Comparison of ENCODE assay signal across 6 cellular contexts in genomic region chr5:139393497-139394122, GRCh38. TPM values are rescaled to one million over a fixed set of nuclear protein-coding genes. Genes with fewer than 3 reads are reported as not detected.
DNase-seq lines count a peak whose midpoint lies in the region; ATAC-seq lines count a peak whose summit lies in the region.

No MANE protein-coding gene starts in this region.

- peak overlapping the region; percentile 96 to 98 (median 98) for H3K9ac ChIP-seq in skeletal muscle tissue (ENCODE audit: low read depth in 1 of 3, low read length in 3 of 3)

- peak overlapping the region; percentile 78 to 89 for H3K27ac Mint-ChIP-seq in effector memory CD8-positive, alpha-beta T cell

- peaks cover 34 to 39% of the 10 kb centered on the region in 2 donors for H3K4me1 Mint-ChIP-seq in effector memory CD8-positive, alpha-beta T cell (ENCODE audit: low read depth in 2 of 2)

- peak overlapping the region; percentile 92 to 93 for H3K4me3 Mint-ChIP-seq in effector memory CD8-positive, alpha-beta T cell

- H3K4me3 ChIP-seq in skeletal muscle tissue (ENCODE audit: low read length in 3 of 3): peak overlapping the region; percentile 73 to 92 (median 81)

- ATAC-seq in effector memory CD8-positive, alpha-beta T cell (replicated peaks): no peak

- H3K9me3 Mint-ChIP-seq in effector memory CD8-positive, alpha-beta T cell: no peaks in the 10 kb centered on the region

- H3K4me1 ChIP-seq in skeletal muscle tissue (ENCODE audit: control insufficient read depth in 3 of 3, insufficient read depth in 3 of 3, low read length in 3 of 3): peaks cover 57 to 74% (median 65%) of the 10 kb centered on the region in 3 donors

- no peaks in the 10 kb centered on the region for H3K27me3 ChIP-seq in skeletal muscle tissue (ENCODE audit: control insufficient read depth in 3 of 3, insufficient read depth in 3 of 3, low read length in 3 of 3)

- H3K36me3 Mint-ChIP-seq in effector memory CD8-positive, alpha-beta T cell (ENCODE audit: insufficient read depth): peaks cover 10% of the 10 kb centered on the region

- DNase-seq in NCI-H1417 (lab: John Stamatoyannopoulos, UW): peak; percentile 31 to 55 (median 37)
- DNase-seq in NCI-H1417 treated with DMSO at 0.1 percent for 48 hours (lab: John Stamatoyannopoulos, UW): no peak
- no peak for DNase-seq in effector memory CD8-positive, alpha-beta T cell
- DNase-seq in effector CD4-positive, alpha-beta T cell: no peak
- DNase-seq in RKO (ENCODE audit: low spot score): no peak

- peaks cover 7 to 14% (median 14%) of the 10 kb centered on the region in 3 donors for H3K36me3 ChIP-seq in skeletal muscle tissue (ENCODE audit: control insufficient read depth in 3 of 3, insufficient read depth in 3 of 3, low read length in 3 of 3)

- no peaks in the 10 kb centered on the region for H3K27me3 Mint-ChIP-seq in effector memory CD8-positive, alpha-beta T cell

- H3K27ac ChIP-seq in skeletal muscle tissue (ENCODE audit: low read depth, low read length): peak overlapping the region; percentile 98

- no peaks in the 10 kb centered on the region for H3K9me3 ChIP-seq in skeletal muscle tissue (ENCODE audit: control insufficient read depth in 3 of 3, low read length in 3 of 3)

RNA-seq across cellular contexts. Expression of gene PROB1, which starts 1.3 kb away (rescaled TPM):
- total RNA-seq in skeletal muscle tissue: 23.5 TPM

RNA-seq across cellular contexts. Expression of gene MZB1, which starts 3.9 kb away (rescaled TPM):
- total RNA-seq in skeletal muscle tissue: 0.52 TPM

RNA-seq across cellular contexts. Expression of gene SPATA24, which starts 10.3 kb away (rescaled TPM):
- 12.0 TPM for total RNA-seq in skeletal muscle tissue

RNA-seq across cellular contexts. Expression of gene SLC23A1, which starts 10.5 kb away (rescaled TPM):
- not detected for total RNA-seq in skeletal muscle tissue

RNA-seq across cellular contexts. Expression of gene DNAJC18, which starts 45.7 kb away (rescaled TPM):
- 16.2 TPM for total RNA-seq in skeletal muscle tissue

Comparison
In these comparisons a context has a peak if more than half of its experiments do, and no peak if none do; other contexts are left out.
1. DNase-seq: peak in NCI-H1417 (3 of 3); none in NCI-H1417 treated with DMSO at 0.1 percent for 48 hours (single experiment), effector memory CD8-positive, alpha-beta T cell (0 of 3), effector CD4-positive, alpha-beta T cell (single experiment) and RKO (single experiment).